Comparison of ENCODE assay signal across 15 cellular contexts in genomic region chr1:40750326-40750975, GRCh38. TPM values are rescaled to one million over a fixed set of nuclear protein-coding genes. Genes with fewer than 3 reads are reported as not detected.
DNase-seq lines count a peak whose midpoint lies in the region; ATAC-seq and TF ChIP-seq lines count a peak whose summit lies in the region.
"Had no signal": no experiment of that assay in that cellular context is flagged by ENCODE, and none has a peak within 500 bp of the region (broad histone marks: within the 10 kb centered on the region; RNA-seq: fewer than 3 reads in every experiment).

No MANE protein-coding gene starts in this region.

- no TSS peak for BruUV-seq in PC-3 (replicated peaks; lab: Mats Ljungman, UMichigan)

- H3K9me3 Mint-ChIP-seq in activated naive CD8-positive, alpha-beta T cell (ENCODE audit: low read depth): no peaks in the 10 kb centered on the region
- no peaks in the 10 kb centered on the region for H3K9me3 Mint-ChIP-seq in activated naive CD8-positive, alpha-beta T cell treated with anti-CD3 and anti-CD28 coated beads for 36 hours
- H3K9me3 Mint-ChIP-seq in CD8-positive, alpha-beta memory T cell: no peaks in the 10 kb centered on the region

- POLR2A ChIA-PET in PC-3 (lab: Charles Lee; ENCODE audit: unreplicated experiment): no interaction called here
- POLR2A ChIA-PET in CD8-positive, alpha-beta memory T cell (lab: Charles Lee): no interaction called here

- no peaks in the 10 kb centered on the region for H3K27me3 Mint-ChIP-seq in activated naive CD8-positive, alpha-beta T cell
- no peaks in the 10 kb centered on the region for H3K27me3 Mint-ChIP-seq in activated naive CD8-positive, alpha-beta T cell treated with anti-CD3 and anti-CD28 coated beads for 36 hours
- peaks cover 0 to 1% of the 10 kb centered on the region in 2 donors for H3K27me3 Mint-ChIP-seq in CD8-positive, alpha-beta memory T cell

- no peak overlapping the region for H3K9ac ChIP-seq in PC-3 (ENCODE audit: low read length)

- peak overlapping the region; percentile 22 for H3K27ac Mint-ChIP-seq in activated naive CD8-positive, alpha-beta T cell
- no peak overlapping the region for H3K27ac Mint-ChIP-seq in activated naive CD8-positive, alpha-beta T cell treated with anti-CD3 and anti-CD28 coated beads for 36 hours
- peak overlapping the region in 1 of 8 donors; percentile 64 for H3K27ac Mint-ChIP-seq in CD8-positive, alpha-beta memory T cell

- intact Hi-C loops in PC-3 (cut with micrococcal nuclease) (loop anchor here (5.0 kb wide), 2 partner anchors 38 to 58 kb away; partner anchors contain the start of gene NFYC), sigmoid colon (cut with DNase I) (no loop called here)

- H3K9me3 ChIP-seq in PC-3 (ENCODE audit: low read length): no peaks in the 10 kb centered on the region
- H3K9me3 ChIP-seq in CD8-positive, alpha-beta memory T cell (ENCODE audit: low read length): no peaks in the 10 kb centered on the region
- H3K9me3 ChIP-seq in sigmoid colon: no peaks in the 10 kb centered on the region
- H3K9me3 ChIP-seq: right atrium auricular region, stomach had no signal

- H3K36me3 ChIP-seq in PC-3 (ENCODE audit: low read depth, low read length) (peaks cover 50% of the 10 kb centered on the region), sigmoid colon (peaks cover 12 to 63% (median 22%) of the 10 kb centered on the region in 4 donors)
- peaks cover 45% of the 10 kb centered on the region for H3K36me3 ChIP-seq in CD8-positive, alpha-beta memory T cell (ENCODE audit: insufficient read depth, low read length)

- no peak overlapping the region for H3K4me3 Mint-ChIP-seq in activated naive CD8-positive, alpha-beta T cell
- H3K4me3 Mint-ChIP-seq in activated naive CD8-positive, alpha-beta T cell treated with anti-CD3 and anti-CD28 coated beads for 36 hours: no peak overlapping the region
- no peak overlapping the region for H3K4me3 Mint-ChIP-seq in CD8-positive, alpha-beta memory T cell

- peaks cover 14% of the 10 kb centered on the region for H3K36me3 Mint-ChIP-seq in activated naive CD8-positive, alpha-beta T cell
- peaks cover 52% of the 10 kb centered on the region for H3K36me3 Mint-ChIP-seq in activated naive CD8-positive, alpha-beta T cell treated with anti-CD3 and anti-CD28 coated beads for 36 hours
- peaks cover 0 to 88% (median 27%) of the 10 kb centered on the region in 3 donors for H3K36me3 Mint-ChIP-seq in CD8-positive, alpha-beta memory T cell

- CTCF ChIA-PET in PC-3 (lab: Charles Lee): interaction anchor here (0.5 to 0.8 kb wide), 2 partner anchors 81 to 99 kb away, joined by 3 to 4 read pairs; no protein-coding TSS in a partner anchor
- CTCF ChIA-PET in CD8-positive, alpha-beta memory T cell (lab: Charles Lee): no interaction called here

- 0 out of 2 replicates have a peak, but pooled peaks cover 8% of the 10 kb centered on the region for H4K20me1 ChIP-seq in PC-3 (ENCODE audit: low read length)

- no peaks in the 10 kb centered on the region for H3K9me2 ChIP-seq in PC-3 (replicated peaks; ENCODE audit: low read length)

- TF ChIP-seq CTCF in PC-3 (conservative IDR thresholded peaks at IDR 0.05; ENCODE audit: low read depth, low read length) (no peak), fibroblast of mammary gland (conservative IDR thresholded peaks at IDR 0.05; ENCODE audit: control insufficient read depth, insufficient read depth, low read depth, low read length) (no peak), sigmoid colon (IDR thresholded peaks at IDR 0.05) (no peak)

- 77 to 85% methylated on average over 3 of the region's 3 CpGs for WGBS in sigmoid colon, 2 donors

- TF ChIP-seq EP300 in sigmoid colon (IDR thresholded peaks at IDR 0.05): no peak

- peak overlapping the region; percentile 33 for H3K27ac ChIP-seq in PC-3 (ENCODE audit: low read length)
- no peak overlapping the region for H3K27ac ChIP-seq in CD8-positive, alpha-beta memory T cell (ENCODE audit: low read depth, low read length)
- no peak overlapping the region for H3K27ac ChIP-seq in sigmoid colon
- H3K27ac ChIP-seq: right atrium auricular region, stomach had no signal

- no peaks in the 10 kb centered on the region for H3K79me2 ChIP-seq in PC-3 (ENCODE audit: low read length)

- H3K27me3 ChIP-seq in PC-3 (ENCODE audit: low read length) (no peaks in the 10 kb centered on the region), sigmoid colon (no peaks in the 10 kb centered on the region)
- H3K27me3 ChIP-seq in CD8-positive, alpha-beta memory T cell (ENCODE audit: insufficient read depth, low read length, poor library complexity, severe bottlenecking): no peaks in the 10 kb centered on the region
- H3K27me3 ChIP-seq: right atrium auricular region, stomach had no signal

- peak overlapping the region; percentile 11; the same call in 1 of the 2 replicates for H3K4me2 ChIP-seq in PC-3 (ENCODE audit: low read length)

- H3K4me3 ChIP-seq in PC-3 (ENCODE audit: low read length): no peak overlapping the region
- H3K4me3 ChIP-seq in fibroblast of mammary gland (ENCODE audit: control insufficient read depth, low read depth, low read length): no peak overlapping the region
- H3K4me3 ChIP-seq in CD8-positive, alpha-beta memory T cell (ENCODE audit: low read length): no peak overlapping the region
- H3K4me3 ChIP-seq in sigmoid colon: no peak overlapping the region
- H3K4me3 ChIP-seq: right atrium auricular region, stomach had no signal

- H3K4me1 ChIP-seq in PC-3 (ENCODE audit: insufficient read depth, low read length) (peaks cover 32% of the 10 kb centered on the region), sigmoid colon (peaks cover 0 to 39% (median 24%) of the 10 kb centered on the region in 4 donors)
- no peaks in the 10 kb centered on the region for H3K4me1 ChIP-seq in CD8-positive, alpha-beta memory T cell (ENCODE audit: insufficient read depth, low read length)

- ATAC-seq in PC-3: peak; percentile 70
- ATAC-seq in HG02571 (IDR thresholded peaks at IDR 0.05; ENCODE audit: unreplicated experiment): no peak

- H3K4me1 Mint-ChIP-seq in activated naive CD8-positive, alpha-beta T cell (ENCODE audit: low read depth): peaks cover 26% of the 10 kb centered on the region
- peaks cover 42% of the 10 kb centered on the region for H3K4me1 Mint-ChIP-seq in activated naive CD8-positive, alpha-beta T cell treated with anti-CD3 and anti-CD28 coated beads for 36 hours
- peaks cover 7 to 27% (median 19%) of the 10 kb centered on the region in 3 donors for H3K4me1 Mint-ChIP-seq in CD8-positive, alpha-beta memory T cell

- no peaks in the 10 kb centered on the region for H3F3A ChIP-seq in PC-3 (ENCODE audit: low read length, unreplicated experiment)

- no peak for TF ChIP-seq POLR2A in sigmoid colon (IDR thresholded peaks at IDR 0.05)

- no peak overlapping the region for H2AFZ ChIP-seq in PC-3 (ENCODE audit: low read length)

- DNase-seq in activated naive CD8-positive, alpha-beta T cell treated with anti-CD3 and anti-CD28 coated beads for 36 hours: no peak
- DNase-seq in PC-3 (peak; percentile 52), fibroblast of mammary gland (ENCODE audit: low read depth) (peak; percentile 10), NCI-H2107 treated with DMSO at 0.1 percent for 48 hours (lab: John Stamatoyannopoulos, UW; ENCODE audit: unreplicated experiment) (no peak), sigmoid colon (no peak)
- DNase-seq in CD8-positive, alpha-beta memory T cell: no peak
- DNase-seq: activated T-cell treated with anti-CD3 and anti-CD28 coated beads for 4 hours, left colon, NCI-H2029 treated with DMSO at 0.1 percent for 48 hours, NCI-H524, SIG-M5, stomach had no signal

RNA-seq across cellular contexts. Expression of gene KCNQ4, which starts 33.1 kb away (rescaled TPM):
- total RNA-seq in activated naive CD8-positive, alpha-beta T cell treated with anti-CD3 and anti-CD28 coated beads for 36 hours: under 1 TPM; 0.64 to 0.82 TPM
- 1.1 and 2.5 TPM in 2 replicates for total RNA-seq in PC-3 (2014; rRNA removed)
- total RNA-seq in CD8-positive, alpha-beta memory T cell: under 1 TPM; 0.09 to 0.16 TPM
- not detected for polyA plus RNA-seq in CD8-positive, alpha-beta memory T cell
- 10 to 100 TPM in 1 of 4 donors, 1 to 10 TPM in 3; 4.8 to 10.8 (median 8.7) TPM for total RNA-seq in sigmoid colon
- 1 to 10 TPM in 1 of 3 donors, under 1 TPM in 1, not detected in 1; 0.60 to 2.6 TPM for polyA plus RNA-seq in sigmoid colon

RNA-seq across cellular contexts. Expression of gene NFYC, which starts 58.9 kb away (rescaled TPM):
- total RNA-seq in activated naive CD8-positive, alpha-beta T cell treated with anti-CD3 and anti-CD28 coated beads for 36 hours: 10 to 100 TPM; 58.2 to 59.0 TPM
- 49.4 and 52.6 TPM in 2 replicates for total RNA-seq in PC-3 (2014; rRNA removed)
- total RNA-seq in CD8-positive, alpha-beta memory T cell: 10 to 100 TPM; 61.3 to 61.6 TPM
- polyA plus RNA-seq in CD8-positive, alpha-beta memory T cell: 51.3 TPM
- total RNA-seq in sigmoid colon: 10 to 100 TPM; 38.0 to 53.5 (median 42.1) TPM
- 10 to 100 TPM; 39.0 to 42.9 (median 41.8) TPM for polyA plus RNA-seq in sigmoid colon

Comparison
In these comparisons a context has a peak if more than half of its experiments do, and no peak if none do; other contexts are left out.
1. DNase-seq: peak in PC-3 (single experiment) and fibroblast of mammary gland (single experiment); none in activated naive CD8-positive, alpha-beta T cell treated with anti-CD3 and anti-CD28 coated beads for 36 hours (single experiment), NCI-H2107 treated with DMSO at 0.1 percent for 48 hours (single experiment), CD8-positive, alpha-beta memory T cell (0 of 5) and sigmoid colon (single experiment).